Comparison of ENCODE assay signal across 8 cellular contexts in genomic region chr3:32419766-32420137, GRCh38. TPM values are rescaled to one million over a fixed set of nuclear protein-coding genes. Genes with fewer than 3 reads are reported as not detected.
DNase-seq lines count a peak whose midpoint lies in the region; ATAC-seq and TF ChIP-seq lines count a peak whose summit lies in the region.

No MANE protein-coding gene starts in this region.

- H3K27me3 Mint-ChIP-seq in activated T-cell treated with anti-CD3 and anti-CD28 coated beads, Interleukin-2, amount 50 U/mL, for 4 hours (ENCODE audit: low read depth): no peaks in the 10 kb centered on the region
- peaks cover 0 to 2% (median 0%) of the 10 kb centered on the region in 3 donors for H3K27me3 Mint-ChIP-seq in immature natural killer cell (ENCODE audit: low read depth in 3 of 3)

- peak in 1 of 2 donors; percentile 20 for ATAC-seq in activated T-cell treated with anti-CD3 and anti-CD28 coated beads, Interleukin-2, amount 50 U/mL, for 4 hours
- no peak for ATAC-seq in HG03280 (IDR thresholded peaks at IDR 0.05; ENCODE audit: unreplicated experiment)
- no peak for ATAC-seq in GM21526 (IDR thresholded peaks at IDR 0.05; ENCODE audit: low FRiP score, unreplicated experiment)

- H3K27ac ChIP-seq in testis: peak overlapping the region; percentile 40 to 54

- no peak for DNase-seq in activated T-cell treated with anti-CD3 and anti-CD28 coated beads, Interleukin-2, amount 50 U/mL, for 4 hours
- DNase-seq in activated T-cell treated with anti-CD3 and anti-CD28 coated beads, Interleukin-2, amount 50 U/mL, for 1 hour: no peak
- peak; percentile 42 for DNase-seq in SW480 (ENCODE audit: low spot score)
- no peak for DNase-seq in immature natural killer cell
- DNase-seq in testis: no peak
- no peak for DNase-seq in NCI-H128 (lab: John Stamatoyannopoulos, UW; ENCODE audit: unreplicated experiment)

- H3K36me3 ChIP-seq in testis (ENCODE audit: low read depth, missing control alignments): no peaks in the 10 kb centered on the region

- H3K9me3 Mint-ChIP-seq in activated T-cell treated with anti-CD3 and anti-CD28 coated beads, Interleukin-2, amount 50 U/mL, for 4 hours: no peaks in the 10 kb centered on the region
- no peaks in the 10 kb centered on the region for H3K9me3 Mint-ChIP-seq in immature natural killer cell

- peaks cover 96% of the 10 kb centered on the region for H3K4me1 Mint-ChIP-seq in activated T-cell treated with anti-CD3 and anti-CD28 coated beads, Interleukin-2, amount 50 U/mL, for 4 hours (ENCODE audit: low read depth)
- peaks cover 45 to 58% of the 10 kb centered on the region in 2 donors for H3K4me1 Mint-ChIP-seq in immature natural killer cell

- no peak for TF ChIP-seq POLR2A in testis (IDR thresholded peaks at IDR 0.05)

- H3K27ac Mint-ChIP-seq in immature natural killer cell: peak overlapping the region in 5 of 6 donors; percentile 31 to 81 (median 65)

- H3K36me3 Mint-ChIP-seq in activated T-cell treated with anti-CD3 and anti-CD28 coated beads, Interleukin-2, amount 50 U/mL, for 4 hours (ENCODE audit: insufficient read depth): peaks cover 2% of the 10 kb centered on the region
- H3K36me3 Mint-ChIP-seq in immature natural killer cell: peaks cover 0 to 6% (median 0%) of the 10 kb centered on the region in 3 donors

- H3K27me3 ChIP-seq in testis: no peaks in the 10 kb centered on the region

- no peak overlapping the region for H3K4me3 ChIP-seq in testis

- 84 to 87% methylated on average over 2 of the region's 2 CpGs for WGBS in testis, 2 donors

- intact Hi-C loops in testis (cut with DNase I; ENCODE audit: low total_unique reads): no loop called here

- H3K4me1 ChIP-seq in testis: peaks cover 25% of the 10 kb centered on the region

- TF ChIP-seq CTCF in testis (IDR thresholded peaks at IDR 0.05): no peak

- H3K9me3 ChIP-seq in testis: no peaks in the 10 kb centered on the region

- peak overlapping the region; percentile 61 for H3K4me3 Mint-ChIP-seq in activated T-cell treated with anti-CD3 and anti-CD28 coated beads, Interleukin-2, amount 50 U/mL, for 4 hours
- H3K4me3 Mint-ChIP-seq in immature natural killer cell: peak overlapping the region in 1 of 5 donors; percentile 36

RNA-seq across cellular contexts. Expression of gene CMTM7, which starts 28.1 kb away (rescaled TPM):
- total RNA-seq in activated T-cell treated with anti-CD3 and anti-CD28 coated beads, Interleukin-2, amount 50 U/mL, for 4 hours: 10 to 100 TPM; 19.1 to 23.2 (median 21.3) TPM
- polyA plus RNA-seq in immature natural killer cell: 10 to 100 TPM; 16.8 to 29.8 (median 28.2) TPM
- 10 to 100 TPM; 19.7 to 40.9 TPM for total RNA-seq in testis
- polyA plus RNA-seq in testis (ENCODE audit: insufficient read depth, low read depth, low replicate concordance): 15.0 TPM
